Comparison of ENCODE assay signal across 22 cellular contexts in genomic region chr15:31304074-31304648, GRCh38. TPM values are rescaled to one million over a fixed set of nuclear protein-coding genes. Genes with fewer than 3 reads are reported as not detected.
DNase-seq lines count a peak whose midpoint lies in the region; ATAC-seq and TF ChIP-seq lines count a peak whose summit lies in the region.
"Had no signal": no experiment of that assay in that cellular context is flagged by ENCODE, and none has a peak within 500 bp of the region (broad histone marks: within the 10 kb centered on the region; RNA-seq: fewer than 3 reads in every experiment).

No MANE protein-coding gene starts in this region.

- H3K9me3 ChIP-seq in thymus (ENCODE audit: control insufficient read depth) (no peaks in the 10 kb centered on the region), SJCRH30 (replicated peaks) (no peaks in the 10 kb centered on the region)
- H3K9me3 ChIP-seq: heart right ventricle, prostate gland had no signal

- H3K36me3 ChIP-seq in thymus (ENCODE audit: control insufficient read depth, insufficient read depth): peaks cover 4% of the 10 kb centered on the region
- H3K36me3 ChIP-seq in SJCRH30: no peaks in the 10 kb centered on the region
- H3K36me3 ChIP-seq: heart right ventricle, prostate gland had no signal

- peaks cover 23% of the 10 kb centered on the region for H3K4me1 Mint-ChIP-seq in activated T-cell treated with anti-CD3 and anti-CD28 coated beads, Interleukin-2, amount 50 U/mL, for 4 hours (ENCODE audit: low read depth)
- H3K4me1 Mint-ChIP-seq in activated T-cell treated with anti-CD3 and anti-CD28 coated beads, Interleukin-2, amount 50 U/mL, for 24 hours (ENCODE audit: low read depth): peaks cover 36% of the 10 kb centered on the region
- H3K4me1 Mint-ChIP-seq in immature natural killer cell: peaks cover 0 to 1% of the 10 kb centered on the region in 2 donors

- ATAC-seq in activated T-cell treated with anti-CD3 and anti-CD28 coated beads, Interleukin-2, amount 50 U/mL, for 4 hours: no peak
- ATAC-seq: natural killer cell treated with Interleukin-12 subunit alpha and Interleukin-12 subunit beta and Interleukin-15 and Interleukin-18, amount 100 ng/mL, for 72 hours had no signal

- H3K9me3 Mint-ChIP-seq in activated T-cell treated with anti-CD3 and anti-CD28 coated beads, Interleukin-2, amount 50 U/mL, for 4 hours: no peaks in the 10 kb centered on the region
- H3K9me3 Mint-ChIP-seq in activated T-cell treated with anti-CD3 and anti-CD28 coated beads, Interleukin-2, amount 50 U/mL, for 24 hours: no peaks in the 10 kb centered on the region
- H3K9me3 Mint-ChIP-seq in immature natural killer cell: no peaks in the 10 kb centered on the region
- H3K9me3 Mint-ChIP-seq: activated CD4-positive, alpha-beta T cell treated with anti-CD3 and anti-CD28 coated beads, Interleukin-2, amount 10 ng/mL, durations not matched to agents 24 days and 14 days; CD8-positive, alpha-beta T cell; natural killer cell treated with Interleukin-12 subunit alpha and Interleukin-12 subunit beta and Interleukin-15 and Interleukin-18, amount 100 ng/mL, for 72 hours had no signal

- no peaks in the 10 kb centered on the region for H3K27me3 ChIP-seq in thymus (ENCODE audit: control insufficient read depth, insufficient read depth)
- H3K27me3 ChIP-seq in SJCRH30: no peaks in the 10 kb centered on the region

- H3K4me1 ChIP-seq in thymus (ENCODE audit: control insufficient read depth, insufficient read depth, low read length) (peaks cover 88% of the 10 kb centered on the region), SJCRH30 (peaks cover 41% of the 10 kb centered on the region)
- H3K4me1 ChIP-seq: prostate gland had no signal

- intact Hi-C loops in lower leg skin (cut with DNase I; ENCODE audit: low total_unique reads): no loop called here

- H3K36me3 Mint-ChIP-seq in activated T-cell treated with anti-CD3 and anti-CD28 coated beads, Interleukin-2, amount 50 U/mL, for 4 hours (ENCODE audit: insufficient read depth): no peaks in the 10 kb centered on the region
- H3K36me3 Mint-ChIP-seq in activated T-cell treated with anti-CD3 and anti-CD28 coated beads, Interleukin-2, amount 50 U/mL, for 24 hours (ENCODE audit: low read depth): no peaks in the 10 kb centered on the region
- no peaks in the 10 kb centered on the region for H3K36me3 Mint-ChIP-seq in immature natural killer cell
- H3K36me3 Mint-ChIP-seq: activated naive CD8-positive, alpha-beta T cell; CD8-positive, alpha-beta T cell; natural killer cell treated with Interleukin-12 subunit alpha and Interleukin-12 subunit beta and Interleukin-15 and Interleukin-18, amount 100 ng/mL, for 72 hours had no signal

- 84% methylated on average over 10 to 11 of the region's 11 CpGs for WGBS in lower leg skin, 2 donors
- 97% methylated on average over 11 of the region's 11 CpGs for WGBS in thymus

- peaks cover 2% of the 10 kb centered on the region for H3K27me3 Mint-ChIP-seq in activated T-cell treated with anti-CD3 and anti-CD28 coated beads, Interleukin-2, amount 50 U/mL, for 4 hours (ENCODE audit: low read depth)
- peaks cover 4% of the 10 kb centered on the region for H3K27me3 Mint-ChIP-seq in activated T-cell treated with anti-CD3 and anti-CD28 coated beads, Interleukin-2, amount 50 U/mL, for 24 hours
- peaks cover 1 to 5% (median 4%) of the 10 kb centered on the region in 3 donors for H3K27me3 Mint-ChIP-seq in immature natural killer cell (ENCODE audit: low read depth in 3 of 3)
- H3K27me3 Mint-ChIP-seq: activated naive CD8-positive, alpha-beta T cell; natural killer cell treated with Interleukin-12 subunit alpha and Interleukin-12 subunit beta and Interleukin-15 and Interleukin-18, amount 100 ng/mL, for 72 hours had no signal

- peak; percentile 4 for DNase-seq in activated T-cell treated with anti-CD3 and anti-CD28 coated beads, Interleukin-2, amount 50 U/mL, for 4 hours
- DNase-seq in activated T-cell treated with anti-CD3 and anti-CD28 coated beads, Interleukin-2, amount 50 U/mL, for 24 hours: no peak
- DNase-seq in caudate nucleus (lab: John Stamatoyannopoulos, UW) (no peak), lower leg skin (ENCODE audit: low spot score in 2 of 2) (peak; percentile 13 to 85), DMS 273 (lab: John Stamatoyannopoulos, UW; ENCODE audit: unreplicated experiment) (no peak), immature natural killer cell (no peak), SJCRH30 (no peak)
- DNase-seq: activated T-cell treated with anti-CD3 and anti-CD28 coated beads, Interleukin-2, amount 50 U/mL, for 1 hour; KG1; mesenchymal stem cell; NCI-H2029; NCI-H446 treated with DMSO at 0.1 percent for 48 hours; small intestine; stimulated activated CD4-positive, alpha-beta T cell treated with anti-CD3 and anti-CD28 coated beads, Interleukin-4, amount 100 ng/mL, for 24 hours had no signal

- peak overlapping the region; percentile 94 for H3K27ac ChIP-seq in caudate nucleus (ENCODE audit: low read depth, low read length)
- peak overlapping the region; percentile 64 for H3K27ac ChIP-seq in thymus (ENCODE audit: low read depth)
- H3K27ac ChIP-seq in SJCRH30: no peak overlapping the region
- H3K27ac ChIP-seq: coronary artery, prostate gland had no signal

- no peak for TF ChIP-seq POLR2A in lower leg skin (IDR thresholded peaks at IDR 0.05)

- TF ChIP-seq CTCF in lower leg skin (IDR thresholded peaks at IDR 0.05): no peak

- H3K27ac Mint-ChIP-seq in activated T-cell treated with anti-CD3 and anti-CD28 coated beads, Interleukin-2, amount 50 U/mL, for 24 hours: no peak overlapping the region
- no peak overlapping the region for H3K27ac Mint-ChIP-seq in immature natural killer cell
- H3K27ac Mint-ChIP-seq: activated naive CD8-positive, alpha-beta T cell; CD8-positive, alpha-beta T cell; natural killer cell treated with Interleukin-12 subunit alpha and Interleukin-12 subunit beta and Interleukin-15 and Interleukin-18, amount 100 ng/mL, for 72 hours had no signal

- H3K4me3 ChIP-seq in lower leg skin (ENCODE audit: low read depth, poor library complexity, severe bottlenecking) (no peak overlapping the region), thymus (ENCODE audit: low read length) (no peak overlapping the region), SJCRH30 (no peak overlapping the region)
- H3K4me3 ChIP-seq: coronary artery, heart right ventricle, prostate gland had no signal

- no peak overlapping the region for H3K4me3 Mint-ChIP-seq in activated T-cell treated with anti-CD3 and anti-CD28 coated beads, Interleukin-2, amount 50 U/mL, for 4 hours
- no peak overlapping the region for H3K4me3 Mint-ChIP-seq in activated T-cell treated with anti-CD3 and anti-CD28 coated beads, Interleukin-2, amount 50 U/mL, for 24 hours
- no peak overlapping the region for H3K4me3 Mint-ChIP-seq in immature natural killer cell
- H3K4me3 Mint-ChIP-seq: activated CD4-positive, alpha-beta T cell treated with anti-CD3 and anti-CD28 coated beads, Interleukin-2, amount 10 ng/mL, durations not matched to agents 24 days and 14 days; activated naive CD8-positive, alpha-beta T cell; CD8-positive, alpha-beta T cell; natural killer cell treated with Interleukin-12 subunit alpha and Interleukin-12 subunit beta and Interleukin-15 and Interleukin-18, amount 100 ng/mL, for 72 hours had no signal

RNA-seq across cellular contexts. Expression of gene KLF13, which starts 22.5 kb away (rescaled TPM):
- 10 to 100 TPM; 75.0 to 82.8 (median 81.8) TPM for total RNA-seq in activated T-cell treated with anti-CD3 and anti-CD28 coated beads, Interleukin-2, amount 50 U/mL, for 4 hours
- 100 to 1,000 TPM in 2 of 4 donors, 10 to 100 TPM in 2; 50.8 to 151 (median 98.7) TPM for total RNA-seq in lower leg skin
- polyA plus RNA-seq in thymus (107 TPM), immature natural killer cell (10 to 100 TPM; 24.7 to 89.9 (median 47.2) TPM)
- total RNA-seq in SJCRH30 (2014; rRNA removed; shearing (Covaris generic)): 33.1 and 34.7 TPM in 2 replicates

Comparison
In these comparisons a context has a peak if more than half of its experiments do, and no peak if none do; other contexts are left out.
1. DNase-seq: peak in activated T-cell treated with anti-CD3 and anti-CD28 coated beads, Interleukin-2, amount 50 U/mL, for 4 hours (single experiment) and lower leg skin (2 of 2); none in activated T-cell treated with anti-CD3 and anti-CD28 coated beads, Interleukin-2, amount 50 U/mL, for 24 hours (single experiment), caudate nucleus (0 of 61), DMS 273 (single experiment), immature natural killer cell (0 of 3) and SJCRH30 (0 of 2).